In genomic region chr11:110177057-110177397, GRCh38 we compare ENCODE assay signal across 16 cellular contexts.
DNase-seq lines count a peak whose midpoint lies in the region; FAIRE-seq and TF ChIP-seq lines count a peak whose summit lies in the region.
"Had no signal": no experiment of that assay in that cellular context is flagged by ENCODE, and none has a peak within 500 bp of the region (broad histone marks: within the 10 kb centered on the region; RNA-seq: fewer than 3 reads in every experiment).

No MANE protein-coding gene starts in this region.

- H3K4me1 Mint-ChIP-seq in progenitor cell of endocrine pancreas (ENCODE audit: low read depth), result peaks cover 6% of the 10 kb centered on the region

- H3K9me3 Mint-ChIP-seq in progenitor cell of endocrine pancreas (ENCODE audit: low read depth), result no peaks in the 10 kb centered on the region
- H3K9me3 Mint-ChIP-seq: CD4-positive, CD25-positive, alpha-beta regulatory T cell had no signal

- H3K27ac ChIP-seq in SK-N-MC, result peak overlapping the region; percentile 75
- H3K27ac ChIP-seq: BLaER1 treated with 17β-estradiol and CSF1 and Interleukin-3, amounts not matched to agents 10 nM and 100 nM had no signal

- peaks cover 11% of the 10 kb centered on the region for H3K27me3 Mint-ChIP-seq in progenitor cell of endocrine pancreas

- H3K9ac ChIP-seq in SK-N-MC (ENCODE audit: insufficient read length), result no peak overlapping the region
- H3K9ac ChIP-seq: BLaER1 treated with 17β-estradiol and CSF1 and Interleukin-3, amounts not matched to agents 10 nM and 100 nM had no signal

- FAIRE-seq in HTR-8/SVneo (lab: Jason Lieb, UNC), result peak; percentile 40
- FAIRE-seq: G401.6, GM12892, H1, HepG2 had no signal

- DNase-seq in HTR-8/SVneo (ENCODE audit: insufficient read length, low spot score), result no peak
- DNase-seq in SK-N-MC (ENCODE audit: low read depth, low spot score), result peak; percentile 48
- DNase-seq in islet precursor cell, result peak; percentile 74
- DNase-seq in NCI-H524 (lab: John Stamatoyannopoulos, UW), result no peak
- no peak for DNase-seq in progenitor cell of endocrine pancreas (ENCODE audit: low spot score, unreplicated experiment)
- no peak for DNase-seq in nucleus accumbens (lab: John Stamatoyannopoulos, UW)
- no peak for DNase-seq in erythroblast (lab: John Stamatoyannopoulos, UW)
- DNase-seq: ACHN; CD4-positive, CD25-positive, alpha-beta regulatory T cell; DMS79 had no signal

- no peak overlapping the region for H3K27ac Mint-ChIP-seq in progenitor cell of endocrine pancreas
- H3K27ac Mint-ChIP-seq: CD4-positive, CD25-positive, alpha-beta regulatory T cell had no signal

- H3K36me3 ChIP-seq in SK-N-MC (ENCODE audit: insufficient read depth, low read length), result no peaks in the 10 kb centered on the region
- H3K36me3 ChIP-seq: BLaER1 treated with 17β-estradiol and CSF1 and Interleukin-3, amounts not matched to agents 10 nM and 100 nM; HAP-1 had no signal

- no peaks in the 10 kb centered on the region for H3K36me3 Mint-ChIP-seq in progenitor cell of endocrine pancreas (ENCODE audit: insufficient read depth)
- H3K36me3 Mint-ChIP-seq: CD4-positive, CD25-positive, alpha-beta regulatory T cell had no signal

- no peak overlapping the region for H3K4me3 Mint-ChIP-seq in progenitor cell of endocrine pancreas (ENCODE audit: low read depth)
- H3K4me3 Mint-ChIP-seq: CD4-positive, CD25-positive, alpha-beta regulatory T cell had no signal

- TF ChIP-seq POLR2A in erythroblast (IDR thresholded peaks at IDR 0.05; ENCODE audit: low read length), result no peak

- H3K9me3 ChIP-seq in SK-N-MC (ENCODE audit: low read depth, low read length), result no peaks in the 10 kb centered on the region
- H3K9me3 ChIP-seq: BLaER1 treated with 17β-estradiol and CSF1 and Interleukin-3, amounts not matched to agents 10 nM and 100 nM; HAP-1 had no signal

- peak overlapping the region; percentile 52 for H3K4me3 ChIP-seq in SK-N-MC
- H3K4me3 ChIP-seq: BLaER1 treated with 17β-estradiol and CSF1 and Interleukin-3, amounts not matched to agents 10 nM and 100 nM; HAP-1 had no signal

- TF ChIP-seq CTCF in progenitor cell of endocrine pancreas (IDR thresholded peaks at IDR 0.05; ENCODE audit: unreplicated experiment), result no peak

Comparison
In these comparisons a context has a peak if more than half of its experiments do, and no peak if none do; other contexts are left out.
1. DNase-seq: peak in SK-N-MC (single experiment) and islet precursor cell (single experiment); none in HTR-8/SVneo (single experiment), NCI-H524 (0 of 2), progenitor cell of endocrine pancreas (single experiment), nucleus accumbens (0 of 56) and erythroblast (0 of 2).